ENCODE assay signal across 16 cellular contexts in genomic region chr12:29970501-29970900, GRCh38.
DNase-seq lines count a peak whose midpoint lies in the region; ATAC-seq and TF ChIP-seq lines count a peak whose summit lies in the region.
"Had no signal": no experiment of that assay in that cellular context is flagged by ENCODE, and none has a peak within 500 bp of the region (broad histone marks: within the 10 kb centered on the region; RNA-seq: fewer than 3 reads in every experiment).

No MANE protein-coding gene starts in this region.

- H3K4me1 ChIP-seq in ascending aorta (peaks cover 0 to 10% of the 10 kb centered on the region in 2 donors), thoracic aorta (ENCODE audit: control insufficient read depth in 1 of 2, low read depth in 2 of 2) (peaks cover 5 to 21% of the 10 kb centered on the region in 2 donors)

- H3K9me3 ChIP-seq in ascending aorta, result no peaks in the 10 kb centered on the region
- no peaks in the 10 kb centered on the region for H3K9me3 ChIP-seq in thoracic aorta
- H3K9me3 ChIP-seq: HAP-1 had no signal

- intact Hi-C loops in ascending aorta (cut with DNase I), result no loop called here

- H3K27ac Mint-ChIP-seq in neural crest cell (ENCODE audit: unreplicated experiment), result peak overlapping the region; percentile 76
- no peak overlapping the region for H3K27ac Mint-ChIP-seq in stimulated activated naive CD8-positive, alpha-beta T cell treated with anti-CD3 and anti-CD28 coated beads, Interleukin-15, amount 100 ng/mL, for 72 hours

- H3K36me3 ChIP-seq in ascending aorta, result no peaks in the 10 kb centered on the region
- H3K36me3 ChIP-seq in thoracic aorta, result no peaks in the 10 kb centered on the region
- H3K36me3 ChIP-seq: HAP-1 had no signal

- peaks cover 5% of the 10 kb centered on the region for H3K9me3 Mint-ChIP-seq in neural crest cell
- no peaks in the 10 kb centered on the region for H3K9me3 Mint-ChIP-seq in stimulated activated naive CD8-positive, alpha-beta T cell treated with anti-CD3 and anti-CD28 coated beads, Interleukin-15, amount 100 ng/mL, for 72 hours

- H3K27me3 ChIP-seq in ascending aorta, result no peaks in the 10 kb centered on the region
- H3K27me3 ChIP-seq in thoracic aorta (replicated peaks; ENCODE audit: insufficient read depth), result no peaks in the 10 kb centered on the region

- H3K27ac ChIP-seq in ascending aorta (peak overlapping the region; percentile 13 to 72), thoracic aorta (peak overlapping the region; percentile 41 to 54)
- H3K27ac ChIP-seq: KMS-11 had no signal

- no peak overlapping the region for H3K4me3 ChIP-seq in ascending aorta
- peak overlapping the region; percentile 29 for H3K4me3 ChIP-seq in thoracic aorta
- H3K4me3 ChIP-seq: HAP-1 had no signal

- TF ChIP-seq CTCF in ascending aorta (IDR thresholded peaks at IDR 0.05) (no peak), neural crest cell (conservative IDR thresholded peaks at IDR 0.05) (no peak), thoracic aorta (IDR thresholded peaks at IDR 0.05) (no peak)

- no peaks in the 10 kb centered on the region for H3K36me3 Mint-ChIP-seq in neural crest cell (ENCODE audit: low read depth)

- DNase-seq in NCI-H748 (lab: John Stamatoyannopoulos, UW; ENCODE audit: unreplicated experiment) (peak; percentile 22), NCI-H748 treated with DMSO at 0.1 percent for 48 hours (lab: John Stamatoyannopoulos, UW) (no peak), ascending aorta (ENCODE audit: low spot score in 2 of 2) (no peak), neural crest cell (ENCODE audit: low read depth, low spot score) (no peak), thoracic aorta (ENCODE audit: low spot score) (no peak), NCI-H1092 (lab: John Stamatoyannopoulos, UW) (no peak), GM19240 (ENCODE audit: insufficient read length, low spot score) (no peak)
- no peak for DNase-seq in stimulated activated naive CD8-positive, alpha-beta T cell treated with anti-CD3 and anti-CD28 coated beads, Interleukin-15, amount 100 ng/mL, for 72 hours
- DNase-seq: 8988T, C1 segment of cervical spinal cord, NCI-H1436, NCI-H2029 treated with DMSO at 0.1 percent for 48 hours, NCI-H524, PC-3 had no signal

- no peaks in the 10 kb centered on the region for H3K27me3 Mint-ChIP-seq in neural crest cell (ENCODE audit: low read depth)
- H3K27me3 Mint-ChIP-seq in stimulated activated naive CD8-positive, alpha-beta T cell treated with anti-CD3 and anti-CD28 coated beads, Interleukin-15, amount 100 ng/mL, for 72 hours, result no peaks in the 10 kb centered on the region

- no peak overlapping the region for H3K4me3 Mint-ChIP-seq in neural crest cell
- no peak overlapping the region for H3K4me3 Mint-ChIP-seq in stimulated activated naive CD8-positive, alpha-beta T cell treated with anti-CD3 and anti-CD28 coated beads, Interleukin-15, amount 100 ng/mL, for 72 hours

- peak; percentile 20 for ATAC-seq in thoracic aorta (ENCODE audit: insufficient number of reproducible peaks, low FRiP score, low read depth)
- ATAC-seq in stimulated activated naive CD8-positive, alpha-beta T cell treated with anti-CD3 and anti-CD28 coated beads, Interleukin-15, amount 100 ng/mL, for 72 hours, result no peak
- ATAC-seq: PC-3 had no signal

- peaks cover 22% of the 10 kb centered on the region for H3K4me1 Mint-ChIP-seq in neural crest cell
- no peaks in the 10 kb centered on the region for H3K4me1 Mint-ChIP-seq in stimulated activated naive CD8-positive, alpha-beta T cell treated with anti-CD3 and anti-CD28 coated beads, Interleukin-15, amount 100 ng/mL, for 72 hours
